ENCODE assay signal across 1 cellular context in genomic region chr13:112968380-112968909, GRCh38.
TF ChIP-seq lines count a peak whose summit lies in the region.

No MANE protein-coding gene starts in this region.

TF ChIP-seq in GM23338, 12 proteins besides CTCF, POLR2A, EP300 and RAD21 (continued from another document):
- TF ChIP-seq REST (IDR thresholded peaks at IDR 0.05; ENCODE audit: unreplicated experiment) (no peak), ETS1 (IDR thresholded peaks at IDR 0.05) (no peak), JUNB (IDR thresholded peaks at IDR 0.05; ENCODE audit: unreplicated experiment) (no peak), ZNF331 (CRISPR knock-in tag; IDR thresholded peaks at IDR 0.05; ENCODE audit: low read depth) (no peak)
TF ChIP-seq in GM23338: peak in this region for 0.
